30 cellular contexts compared by ENCODE assay signal in genomic region chr18:48634491-48634890, GRCh38.
"Had no signal": no experiment of that assay in that cellular context is flagged by ENCODE, and none has a peak within 500 bp of the region (broad histone marks: within the 10 kb centered on the region; RNA-seq: fewer than 3 reads in every experiment).

No MANE protein-coding gene starts in this region.

- H3K27ac ChIP-seq: ascending aorta, heart right ventricle, left ventricle myocardium inferior, neural progenitor cell, spleen, suprapubic skin, tibial nerve, WERI-Rb-1 had no signal

- H3K9me3 ChIP-seq: ascending aorta, heart right ventricle, left ventricle myocardium inferior, spleen, suprapubic skin, tibial nerve had no signal

- H3K4me3 ChIP-seq: ascending aorta, heart right ventricle, left ventricle myocardium inferior, neural progenitor cell, spleen, suprapubic skin, tibial nerve had no signal

- FAIRE-seq: islet of Langerhans, TTC549, urothelium cell line had no signal

- H3K27me3 Mint-ChIP-seq: activated CD4-positive, alpha-beta memory T cell treated with anti-CD3 and anti-CD28 coated beads, Interleukin-2, amount 10 ng/mL, durations not matched to agents 7 days and 5 days; activated CD4-positive, alpha-beta T cell treated with anti-CD3 and anti-CD28 coated beads, Interleukin-2, amount 10 ng/mL, durations not matched to agents 7 days and 5 days; activated naive CD8-positive, alpha-beta T cell treated with anti-CD3 and anti-CD28 coated beads, Interleukin-2, amount 10 ng/mL, durations not matched to agents 7 days and 5 days; activated T-cell treated with anti-CD3 and anti-CD28 coated beads, Interleukin-2, amount 50 U/mL, for 24 hours; dendritic cell treated with granulocyte-macrophage colony-stimulating factor and Interleukin-4, amounts not matched to agents 40 ng/mL and 50 ng/mL, for 4 days; naive B cell had no signal

- H3K9me3 Mint-ChIP-seq: activated CD4-positive, alpha-beta memory T cell treated with anti-CD3 and anti-CD28 coated beads, Interleukin-2, amount 10 ng/mL, durations not matched to agents 7 days and 5 days; activated CD4-positive, alpha-beta T cell treated with anti-CD3 and anti-CD28 coated beads, Interleukin-2, amount 10 ng/mL, durations not matched to agents 7 days and 5 days; activated naive CD4-positive, alpha-beta T cell treated with anti-CD3 and anti-CD28 coated beads, Interleukin-2, amount 10 ng/mL, durations not matched to agents 7 days and 5 days; activated naive CD8-positive, alpha-beta T cell treated with anti-CD3 and anti-CD28 coated beads, Interleukin-2, amount 10 ng/mL, durations not matched to agents 7 days and 5 days; activated T-cell treated with anti-CD3 and anti-CD28 coated beads, Interleukin-2, amount 50 U/mL, for 24 hours; brain; dendritic cell treated with granulocyte-macrophage colony-stimulating factor and Interleukin-4, amounts not matched to agents 40 ng/mL and 50 ng/mL, for 4 days; endodermal cell; mesothelial cell of epicardium; naive B cell; neural progenitor cell had no signal

- H3K27me3 ChIP-seq: ascending aorta, heart right ventricle, neural progenitor cell, spleen, suprapubic skin, tibial nerve had no signal

- ATAC-seq: esophagus mucosa, right cardiac atrium had no signal

- H3K9ac ChIP-seq: neural progenitor cell had no signal

- H3K4me1 Mint-ChIP-seq: activated CD4-positive, alpha-beta memory T cell treated with anti-CD3 and anti-CD28 coated beads, Interleukin-2, amount 10 ng/mL, durations not matched to agents 7 days and 5 days; activated CD4-positive, alpha-beta T cell treated with anti-CD3 and anti-CD28 coated beads, Interleukin-2, amount 10 ng/mL, durations not matched to agents 7 days and 5 days; activated naive CD4-positive, alpha-beta T cell treated with anti-CD3 and anti-CD28 coated beads, Interleukin-2, amount 10 ng/mL, durations not matched to agents 7 days and 5 days; activated naive CD8-positive, alpha-beta T cell treated with anti-CD3 and anti-CD28 coated beads, Interleukin-2, amount 10 ng/mL, durations not matched to agents 7 days and 5 days; endodermal cell; naive B cell had no signal

- H3K27ac Mint-ChIP-seq: activated CD4-positive, alpha-beta memory T cell treated with anti-CD3 and anti-CD28 coated beads, Interleukin-2, amount 10 ng/mL, durations not matched to agents 7 days and 5 days; activated CD4-positive, alpha-beta T cell treated with anti-CD3 and anti-CD28 coated beads, Interleukin-2, amount 10 ng/mL, durations not matched to agents 7 days and 5 days; activated naive CD4-positive, alpha-beta T cell treated with anti-CD3 and anti-CD28 coated beads, Interleukin-2, amount 10 ng/mL, durations not matched to agents 7 days and 5 days; activated naive CD8-positive, alpha-beta T cell treated with anti-CD3 and anti-CD28 coated beads, Interleukin-2, amount 10 ng/mL, durations not matched to agents 7 days and 5 days; activated T-cell treated with anti-CD3 and anti-CD28 coated beads, Interleukin-2, amount 50 U/mL, for 24 hours; brain; dendritic cell treated with granulocyte-macrophage colony-stimulating factor and Interleukin-4, amounts not matched to agents 40 ng/mL and 50 ng/mL, for 4 days; endodermal cell; mesothelial cell of epicardium; naive B cell; neural progenitor cell had no signal

- H3K4me3 Mint-ChIP-seq: activated CD4-positive, alpha-beta memory T cell treated with anti-CD3 and anti-CD28 coated beads, Interleukin-2, amount 10 ng/mL, durations not matched to agents 7 days and 5 days; activated CD4-positive, alpha-beta T cell treated with anti-CD3 and anti-CD28 coated beads, Interleukin-2, amount 10 ng/mL, durations not matched to agents 7 days and 5 days; activated naive CD4-positive, alpha-beta T cell treated with anti-CD3 and anti-CD28 coated beads, Interleukin-2, amount 10 ng/mL, durations not matched to agents 7 days and 5 days; activated naive CD8-positive, alpha-beta T cell treated with anti-CD3 and anti-CD28 coated beads, Interleukin-2, amount 10 ng/mL, durations not matched to agents 7 days and 5 days; activated T-cell treated with anti-CD3 and anti-CD28 coated beads, Interleukin-2, amount 50 U/mL, for 24 hours; brain; dendritic cell treated with granulocyte-macrophage colony-stimulating factor and Interleukin-4, amounts not matched to agents 40 ng/mL and 50 ng/mL, for 4 days; endodermal cell; mesothelial cell of epicardium; naive B cell; neural progenitor cell had no signal

- DNase-seq: activated CD4-positive, alpha-beta memory T cell treated with anti-CD3 and anti-CD28 coated beads, Interleukin-2, amount 10 ng/mL, durations not matched to agents 7 days and 5 days; activated CD4-positive, alpha-beta T cell treated with anti-CD3 and anti-CD28 coated beads, Interleukin-2, amount 10 ng/mL, durations not matched to agents 7 days and 5 days; activated CD4-positive, CD25-positive, alpha-beta regulatory T cell treated with anti-CD3 and anti-CD28 coated beads, Interleukin-2, amount 50 U/mL, for 72 hours; activated CD8-positive, alpha-beta memory T cell treated with anti-CD3 and anti-CD28 coated beads, Interleukin-2, amount 50 U/mL, for 48 hours; activated gamma-delta T cell; activated naive CD4-positive, alpha-beta T cell treated with anti-CD3 and anti-CD28 coated beads, Interleukin-2, amount 10 ng/mL, durations not matched to agents 7 days and 5 days; activated naive CD8-positive, alpha-beta T cell treated with anti-CD3 and anti-CD28 coated beads, Interleukin-2, amount 10 ng/mL, durations not matched to agents 7 days and 5 days; activated T-cell treated with anti-CD3 and anti-CD28 coated beads, Interleukin-2, amount 50 U/mL, for 24 hours; caudate nucleus; endodermal cell; foreskin fibroblast; heart right ventricle; left ventricle myocardium inferior; naive B cell; occipital lobe; right cardiac atrium; spleen; stimulated activated naive CD4-positive, alpha-beta T cell; WERI-Rb-1 had no signal

- H3K4me2 ChIP-seq: neural progenitor cell had no signal

- H3K36me3 Mint-ChIP-seq: activated naive CD4-positive, alpha-beta T cell treated with anti-CD3 and anti-CD28 coated beads, Interleukin-2, amount 10 ng/mL, durations not matched to agents 7 days and 5 days; activated naive CD8-positive, alpha-beta T cell treated with anti-CD3 and anti-CD28 coated beads, Interleukin-2, amount 10 ng/mL, durations not matched to agents 7 days and 5 days had no signal

- H3K36me3 ChIP-seq: neural progenitor cell had no signal

- H3K4me1 ChIP-seq: ascending aorta, neural progenitor cell, suprapubic skin had no signal

- H2AFZ ChIP-seq: neural progenitor cell had no signal
